In the genomic region with DNA sequence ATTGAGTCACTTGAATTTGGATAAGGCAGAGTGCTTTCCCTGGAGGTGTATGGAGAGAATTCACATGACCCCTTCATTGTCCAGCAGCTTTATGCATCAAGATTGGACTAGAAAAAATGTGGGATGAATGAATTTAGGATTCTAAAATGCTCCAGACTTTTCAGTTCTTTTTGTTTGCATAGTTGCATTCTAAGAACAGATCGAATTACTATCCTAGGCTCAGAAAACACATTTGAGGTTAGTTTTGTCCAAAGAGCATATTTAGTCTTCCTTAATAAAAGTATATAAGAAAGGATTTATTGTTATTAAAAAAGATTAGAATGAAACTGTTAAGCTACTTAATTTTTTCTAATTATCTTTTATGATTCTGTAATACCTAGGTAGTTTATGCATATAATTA, we compare ENCODE assay signal across 15 cellular contexts.
DNase-seq lines count a peak whose midpoint lies in the region; ATAC-seq, FAIRE-seq and TF ChIP-seq lines count a peak whose summit lies in the region.
"Had no signal": no experiment of that assay in that cellular context is flagged by ENCODE, and none has a peak within 500 bp of the region (broad histone marks: within the 10 kb centered on the region; RNA-seq: fewer than 3 reads in every experiment).

No MANE protein-coding gene starts in this region.

- H2BK120ac ChIP-seq in IMR-90 (ENCODE audit: low read depth, low read length) = no peak overlapping the region

- no peak overlapping the region for H2AK5ac ChIP-seq in IMR-90 (ENCODE audit: low read depth, low read length)

- ATAC-seq in IMR-90 (ENCODE audit: low read depth) = no peak
- ATAC-seq in GM21576 (IDR thresholded peaks at IDR 0.05; ENCODE audit: unreplicated experiment) = no peak
- ATAC-seq: HepG2 had no signal

- H3K4me3 ChIP-seq in IMR-90 (ENCODE audit: insufficient read depth, low read depth, low read length) (no peak overlapping the region), choroid plexus epithelial cell (ENCODE audit: low read depth, low read length) (no peak overlapping the region), small intestine (ENCODE audit: low read depth in 1 of 2, low read length in 2 of 2) (no peak overlapping the region)

- H2BK20ac ChIP-seq in IMR-90 (ENCODE audit: low read depth, low read length) = no peak overlapping the region

- H3K4ac ChIP-seq in IMR-90 (ENCODE audit: low read depth, low read length) = no peak overlapping the region

- no peak overlapping the region for H3K27ac ChIP-seq in IMR-90 (ENCODE audit: insufficient read depth, low read length)
- H3K27ac ChIP-seq in small intestine (ENCODE audit: low read depth in 1 of 2, low read length in 1 of 2) = no peak overlapping the region

- POLR2A ChIA-PET in IMR-90 (lab: Charles Lee; ENCODE audit: unreplicated experiment) = no interaction called here

- dilution Hi-C loops in IMR-90 (cut with HindIII; ENCODE audit: low sequenced_read_pairs, unreplicated experiment) = no loop called here

- peak; percentile 11 for DNase-seq in IMR-90
- DNase-seq in choroid plexus epithelial cell (ENCODE audit: low read depth) = peak; percentile 10
- DNase-seq in fibroblast of peridontal ligament (ENCODE audit: extremely low read depth) = peak; percentile 52
- no peak for DNase-seq in small intestine
- no peak for DNase-seq in HuH-7.5 (ENCODE audit: low spot score)
- DNase-seq in NCI-H510A (lab: John Stamatoyannopoulos, UW) = no peak
- DNase-seq: C1 segment of cervical spinal cord; CD4-positive, alpha-beta T cell; DMS79; GOT3; H9 had no signal

- CTCF ChIA-PET in IMR-90 (lab: Yijun Ruan, JAX) = interaction anchor here (0.6 kb wide), 1 partner anchor 11 kb away, joined by 6 read pairs; no protein-coding TSS in a partner anchor

- no peak overlapping the region for H3K56ac ChIP-seq in IMR-90 (ENCODE audit: extremely low read depth, insufficient read depth, low read length)

- FAIRE-seq in small intestine (lab: Jason Lieb, UNC) = peak; percentile 55
- FAIRE-seq: GM12891, HepG2, HTR-8/SVneo had no signal

- H3K9me3 ChIP-seq in IMR-90 (ENCODE audit: control insufficient read depth, insufficient read depth, low read length) = no peaks in the 10 kb centered on the region
- H3K9me3 ChIP-seq in small intestine (ENCODE audit: control insufficient read depth, low read depth) = no peaks in the 10 kb centered on the region

- H4K20me1 ChIP-seq in IMR-90 (ENCODE audit: insufficient read depth, low read length) = no peaks in the 10 kb centered on the region; the same call in 1 of the 2 replicates

- no peak overlapping the region for H4K91ac ChIP-seq in IMR-90 (ENCODE audit: insufficient read depth, low read depth, low read length)

- H3K36me3 ChIP-seq in IMR-90 (ENCODE audit: control insufficient read depth, insufficient read depth, low read length) (no peaks in the 10 kb centered on the region), small intestine (ENCODE audit: control insufficient read depth in 2 of 2, insufficient read depth in 2 of 2, low read length in 2 of 2) (no peaks in the 10 kb centered on the region)

- no peak overlapping the region for H3K18ac ChIP-seq in IMR-90 (ENCODE audit: low read depth, low read length)

- no TSS peak for BruUV-seq in IMR-90 (replicated peaks; lab: Mats Ljungman, UMichigan)

- H2AK9ac ChIP-seq in IMR-90 (replicated peaks; ENCODE audit: low read depth, low read length, poor library complexity) = no peak overlapping the region

- TF ChIP-seq CTCF in IMR-90 (conservative IDR thresholded peaks at IDR 0.05; ENCODE audit: low read depth, low read length) = no peak
- no peak for TF ChIP-seq CTCF in choroid plexus epithelial cell (conservative IDR thresholded peaks at IDR 0.05; ENCODE audit: low read depth, low read length)

- no peak overlapping the region for H4K5ac ChIP-seq in IMR-90 (ENCODE audit: low read depth, low read length)

- H2BK15ac ChIP-seq in IMR-90 (ENCODE audit: low read depth, low read length) = no peak overlapping the region

- H3K79me1 ChIP-seq in IMR-90 (ENCODE audit: low read depth in 1 of 2, low read length in 2 of 2) = peaks cover 3 to 4% of the 10 kb centered on the region in 2 experiments; a peak in 1 of 4 replicates

- TF ChIP-seq POLR2A in IMR-90 (IDR thresholded peaks at IDR 0.05; ENCODE audit: low read depth, low read length) = no peak

- in situ Hi-C loops in IMR-90 (cut with MboI; ENCODE audit: low sequenced_read_pairs) = no loop called here

- no peak overlapping the region for H2BK5ac ChIP-seq in IMR-90 (ENCODE audit: low read depth, low read length, poor library complexity, severe bottlenecking)

- no peak overlapping the region for H3K14ac ChIP-seq in IMR-90 (replicated peaks; ENCODE audit: low read depth, low read length)

- H3K4me2 ChIP-seq in IMR-90 (ENCODE audit: low read depth, low read length) = no peak overlapping the region

- H3K27me3 ChIP-seq in IMR-90 (ENCODE audit: control insufficient read depth, insufficient read depth, low read length) (no peaks in the 10 kb centered on the region), small intestine (ENCODE audit: control insufficient read depth in 2 of 2, insufficient read depth in 2 of 2, low read length in 2 of 2) (no peaks in the 10 kb centered on the region)

- H3K23ac ChIP-seq in IMR-90 (ENCODE audit: low read depth, low read length) = no peak overlapping the region

- no peak overlapping the region for H2AFZ ChIP-seq in IMR-90 (replicated peaks; ENCODE audit: low read length, poor library complexity)

- H3K9ac ChIP-seq in IMR-90 (ENCODE audit: low read depth, low read length) = no peak overlapping the region

- intact Hi-C loops in IMR-90 (cut with micrococcal nuclease) = no loop called here

- H3K4me1 ChIP-seq in IMR-90 (ENCODE audit: control insufficient read depth, insufficient read depth, low read length) = peaks cover 2% of the 10 kb centered on the region
- no peaks in the 10 kb centered on the region for H3K4me1 ChIP-seq in small intestine (ENCODE audit: control insufficient read depth in 2 of 2, insufficient read depth in 1 of 2, low read depth in 1 of 2, low read length in 1 of 2)

- no CpG with 5 or more reads among the region's 1 CpG for WGBS in IMR-90 (ENCODE audit: extremely low coverage in 2 of 2, insufficient read length in 1 of 2), 2 experiments
- 86 to 93% (median 91%) methylated on average over 1 of the region's 1 CpG for WGBS in small intestine, 3 donors

- H4K8ac ChIP-seq in IMR-90 (ENCODE audit: low read depth in 2 of 2, low read length in 2 of 2) = no peak overlapping the region

- H3K9me1 ChIP-seq in IMR-90 (ENCODE audit: insufficient read depth, low read length) = 0 out of 2 replicates have a peak, but pooled peaks cover 2% of the 10 kb centered on the region

- no peak for TF ChIP-seq RAD21 in IMR-90 (IDR thresholded peaks at IDR 0.05; ENCODE audit: low read length)

TF ChIP-seq in IMR-90, 13 proteins besides CTCF, POLR2A, EP300 and RAD21:
- TF ChIP-seq CEBPB (IDR thresholded peaks at IDR 0.05; ENCODE audit: low read depth, low read length) = no peak
- no peak for TF ChIP-seq BHLHE40 (IDR thresholded peaks at IDR 0.05; ENCODE audit: low read depth, low read length)
- no peak for TF ChIP-seq RCOR1 (IDR thresholded peaks at IDR 0.05; ENCODE audit: insufficient replicate concordance, low read length)
- TF ChIP-seq SMC3 (IDR thresholded peaks at IDR 0.05; ENCODE audit: low read depth, low read length) = no peak
- TF ChIP-seq MAFK (IDR thresholded peaks at IDR 0.05; ENCODE audit: low read depth, low read length) = no peak
- TF ChIP-seq, protein P1, sequence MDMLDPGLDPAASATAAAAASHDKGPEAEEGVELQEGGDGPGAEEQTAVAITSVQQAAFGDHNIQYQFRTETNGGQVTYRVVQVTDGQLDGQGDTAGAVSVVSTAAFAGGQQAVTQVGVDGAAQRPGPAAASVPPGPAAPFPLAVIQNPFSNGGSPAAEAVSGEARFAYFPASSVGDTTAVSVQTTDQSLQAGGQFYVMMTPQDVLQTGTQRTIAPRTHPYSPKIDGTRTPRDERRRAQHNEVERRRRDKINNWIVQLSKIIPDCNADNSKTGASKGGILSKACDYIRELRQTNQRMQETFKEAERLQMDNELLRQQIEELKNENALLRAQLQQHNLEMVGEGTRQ (IDR thresholded peaks at IDR 0.05; ENCODE audit: low read depth, low read length) = no peak
- TF ChIP-seq ELK1 (IDR thresholded peaks at IDR 0.05; ENCODE audit: borderline replicate concordance, low read depth, low read length) = no peak

Comparison
In these comparisons a context has a peak if more than half of its experiments do, and no peak if none do; other contexts are left out.
1. DNase-seq: peak in IMR-90 (single experiment), choroid plexus epithelial cell (single experiment) and fibroblast of peridontal ligament (single experiment); none in small intestine (single experiment), HuH-7.5 (single experiment) and NCI-H510A (single experiment).